In genomic region chr12:52023182-52023975, GRCh38 we compare ENCODE assay signal across 1 cellular context.
TF ChIP-seq lines count a peak whose summit lies in the region.

No MANE protein-coding gene starts in this region.

TF ChIP-seq in K562, 482 proteins besides CTCF, POLR2A, EP300 and RAD21 (continued from another document and continues in another):
- TF ChIP-seq MBD1 (CRISPR knock-in tag; IDR thresholded peaks at IDR 0.05) (no peak), GTF3C2 (IDR thresholded peaks at IDR 0.05; ENCODE audit: borderline replicate concordance, extremely low read depth, insufficient read length) (no peak), CCAR2 (IDR thresholded peaks at IDR 0.05; ENCODE audit: low read depth, low read length) (no peak), PCBP2 (IDR thresholded peaks at IDR 0.05; ENCODE audit: low read depth, low read length, poor library complexity, severe bottlenecking) (no peak), DEAF1 (CRISPR knock-in tag; IDR thresholded peaks at IDR 0.05) (peak; percentile 89), CBX3 (IDR thresholded peaks at IDR 0.05; ENCODE audit: borderline replicate concordance in 1 of 2, low read length in 2 of 2) (no peak), ESRRA (IDR thresholded peaks at IDR 0.05; ENCODE audit: borderline replicate concordance, low read depth) (0 out of 2 replicates have a peak, but pooled peaks have one; percentile 27), CEBPB (tag; IDR thresholded peaks at IDR 0.05) (no peak), TEAD1 (CRISPR knock-in tag; IDR thresholded peaks at IDR 0.05) (0 out of 4 replicates have a peak, but pooled peaks have one; percentile 17 to 35), NR1H2 (CRISPR knock-in tag; IDR thresholded peaks at IDR 0.05) (no peak), CHD4 (IDR thresholded peaks at IDR 0.05; ENCODE audit: insufficient read depth, insufficient replicate concordance, low read depth, low read length, poor library complexity, severe bottlenecking) (no peak), ZNF449 (CRISPR knock-in tag; IDR thresholded peaks at IDR 0.05) (no peak), FUS (optimal IDR thresholded peaks at IDR 0.05; ENCODE audit: low read depth, low read length) (no peak), SMARCA5 (IDR thresholded peaks at IDR 0.05) (no peak), KLF16 (IDR thresholded peaks at IDR 0.05) (no peak), NR0B1 (IDR thresholded peaks at IDR 0.05; ENCODE audit: partially characterized antibody) (no peak), ARHGAP35 (IDR thresholded peaks at IDR 0.05; ENCODE audit: partially characterized antibody) (no peak), IFI16 (CRISPR knock-in tag; IDR thresholded peaks at IDR 0.05) (no peak), RFX5 (IDR thresholded peaks at IDR 0.05; ENCODE audit: low read depth, low read length) (no peak), SFPQ (IDR thresholded peaks at IDR 0.05; ENCODE audit: low read depth, low read length) (no peak), LCOR (CRISPR knock-in tag; IDR thresholded peaks at IDR 0.05) (no peak), PHF20 (IDR thresholded peaks at IDR 0.05; ENCODE audit: partially characterized antibody) (peak; percentile 23), YY1 (IDR thresholded peaks at IDR 0.05; ENCODE audit: borderline replicate concordance in 1 of 3, control insufficient read depth in 1 of 3, extremely low read depth in 1 of 3, insufficient read depth in 3 of 3, insufficient read length in 1 of 3, insufficient replicate concordance in 2 of 3, low read depth in 1 of 3, low read length in 2 of 3) (peak in 1 of 3 experiments; percentile 50), PKNOX1 (IDR thresholded peaks at IDR 0.05) (no peak), ATF1 (CRISPR knock-in tag; IDR thresholded peaks at IDR 0.05) (no peak), ATF1 (tag; IDR thresholded peaks at IDR 0.05) (peak; percentile 46; the same call in 1 of the 2 replicates), PYGO2 (tag; IDR thresholded peaks at IDR 0.05) (no peak), HOMEZ (CRISPR knock-in tag; IDR thresholded peaks at IDR 0.05) (no peak), EHMT2 (IDR thresholded peaks at IDR 0.05) (no peak), AFF1 (IDR thresholded peaks at IDR 0.05; ENCODE audit: low read depth in 1 of 2, partially characterized antibody in 2 of 2) (no peak), TSC22D4 (tag; IDR thresholded peaks at IDR 0.05) (no peak), PATZ1 (CRISPR knock-in tag; IDR thresholded peaks at IDR 0.05; ENCODE audit: borderline replicate concordance) (no peak), ZNF23 (CRISPR knock-in tag; IDR thresholded peaks at IDR 0.05) (no peak), CXXC5 (CRISPR knock-in tag; IDR thresholded peaks at IDR 0.05) (no peak; the same call in 1 of the 2 replicates), NONO (IDR thresholded peaks at IDR 0.05; ENCODE audit: low read depth in 2 of 2, low read length in 1 of 2) (peak in 1 of 2 experiments; percentile 65; a peak in 1 of 4 replicates), CC2D1A (IDR thresholded peaks at IDR 0.05) (peak; percentile 78), MAZ (CRISPR knock-in tag; conservative IDR thresholded peaks at IDR 0.05 in 1 of 2, IDR thresholded peaks at IDR 0.05 in 1 of 2) (peak; percentile 23 to 68; a peak in 2 of 4 replicates), ZNF77 (CRISPR knock-in tag; IDR thresholded peaks at IDR 0.05) (no peak), PML (IDR thresholded peaks at IDR 0.05; ENCODE audit: low read length) (no peak)
